In genomic region chr1:229582715-229583114, GRCh38 we compare ENCODE assay signal across 21 cellular contexts. TPM values are rescaled to one million over a fixed set of nuclear protein-coding genes. Genes with fewer than 3 reads are reported as not detected.
DNase-seq lines count a peak whose midpoint lies in the region; ATAC-seq, FAIRE-seq and TF ChIP-seq lines count a peak whose summit lies in the region.
"Had no signal": no experiment of that assay in that cellular context is flagged by ENCODE, and none has a peak within 500 bp of the region (broad histone marks: within the 10 kb centered on the region; RNA-seq: fewer than 3 reads in every experiment).

No MANE protein-coding gene starts in this region.

- H3K27me3 ChIP-seq in HepG2 (ENCODE audit: control insufficient read depth in 1 of 2, insufficient read depth in 2 of 2, low read length in 2 of 2) (no peaks in the 10 kb centered on the region; a peak in 1 of 5 replicates), right lobe of liver (no peaks in the 10 kb centered on the region), ascending aorta (no peaks in the 10 kb centered on the region), thoracic aorta (replicated peaks; ENCODE audit: insufficient read depth) (no peaks in the 10 kb centered on the region)
- H3K27me3 ChIP-seq: BE2C had no signal

- no peak overlapping the region for H3K9ac ChIP-seq in HepG2 (ENCODE audit: insufficient read depth, low read depth, low read length)

- H3K4me2 ChIP-seq in HepG2 (ENCODE audit: low read depth, low read length), result peak overlapping the region; percentile 81; the same call in 1 of the 2 replicates

- TF ChIP-seq RAD21 in HepG2 (CRISPR knock-in tag; IDR thresholded peaks at IDR 0.05), result no peak

- no peak for TF ChIP-seq POLR2A in HepG2 (IDR thresholded peaks at IDR 0.05; ENCODE audit: insufficient read depth in 1 of 2, low read depth in 2 of 2, low read length in 2 of 2)
- no peak for TF ChIP-seq POLR2A in right lobe of liver (IDR thresholded peaks at IDR 0.05)

- no peaks in the 10 kb centered on the region for H4K20me1 ChIP-seq in HepG2 (ENCODE audit: insufficient read depth, low read length)

- H3K4me3 ChIP-seq in HepG2 (replicated peaks in 1 of 3; ENCODE audit: insufficient read depth in 1 of 3, low read depth in 2 of 3, low read length in 3 of 3), result no peak overlapping the region
- no peak overlapping the region for H3K4me3 ChIP-seq in right lobe of liver
- peak overlapping the region in 1 of 2 donors; percentile 30 for H3K4me3 ChIP-seq in ascending aorta
- no peak overlapping the region for H3K4me3 ChIP-seq in thoracic aorta

- no peak for TF ChIP-seq EP300 in HepG2 (IDR thresholded peaks at IDR 0.05; ENCODE audit: low read depth in 2 of 2, low read length in 2 of 2)
- no peak for TF ChIP-seq EP300 in HepG2 (CRISPR knock-in tag; IDR thresholded peaks at IDR 0.05; ENCODE audit: borderline replicate concordance)

- intact Hi-C loops in HepG2 (cut with micrococcal nuclease; ENCODE audit: unreplicated experiment) (no loop called here), right lobe of liver (cut with DNase I) (no loop called here), ascending aorta (cut with DNase I) (loop anchor here (2.0 kb wide), 1 partner anchor 14 kb away; no protein-coding TSS in a partner anchor)

- H3K9me3 ChIP-seq in HepG2 (ENCODE audit: low read length), result no peaks in the 10 kb centered on the region
- no peaks in the 10 kb centered on the region for H3K9me3 ChIP-seq in right lobe of liver
- no peaks in the 10 kb centered on the region for H3K9me3 ChIP-seq in ascending aorta
- H3K9me3 ChIP-seq in thoracic aorta, result no peaks in the 10 kb centered on the region
- H3K9me3 ChIP-seq: BE2C had no signal

- FAIRE-seq in HepG2 (lab: Jason Lieb, UNC), result no peak
- FAIRE-seq: G401.6, GM12891, GM19239, H1 had no signal

- WGBS in HepG2 (ENCODE audit: low lambda C conversion rate), result 72% methylated on average over 4 of the region's 4 CpGs
- 95% methylated on average over 4 of the region's 4 CpGs for WGBS in right lobe of liver (ENCODE audit: insufficient coverage, low coverage, low lambda C conversion rate, missing lambda C conversion rate)

- BruUV-seq in HepG2 (replicated peaks; lab: Mats Ljungman, UMichigan), result no TSS peak

- TF ChIP-seq CTCF in HepG2 (CRISPR knock-in tag; IDR thresholded peaks at IDR 0.05) (no peak), right lobe of liver (IDR thresholded peaks at IDR 0.05) (no peak), ascending aorta (IDR thresholded peaks at IDR 0.05) (no peak), thoracic aorta (IDR thresholded peaks at IDR 0.05) (no peak)

- DNase-seq in HepG2 (ENCODE audit: low spot score) (no peak), right lobe of liver (no peak), ascending aorta (ENCODE audit: low spot score in 2 of 2) (no peak), thoracic aorta (ENCODE audit: low spot score) (no peak), NAMALWA (ENCODE audit: low spot score) (no peak), G401 (ENCODE audit: low spot score) (no peak)
- DNase-seq: ACHN; BE2C; CD4-positive, CD25-positive, alpha-beta regulatory T cell; CD8-positive, alpha-beta memory T cell; DMS 273 treated with DMSO at 0.1 percent for 48 hours; DMS53; DND-41; EL; H9 had no signal

- in situ Hi-C loops in HepG2 (cut with HindIII; ENCODE audit: extremely low pct_ligation_motif_present, low pct_unique_long_range_greater_than_20kb), result no loop called here
- in situ Hi-C loops in G401 (cut with HindIII; ENCODE audit: low sequenced_read_pairs), result no loop called here

- H3K27ac ChIP-seq in HepG2 (ENCODE audit: extremely low read length, insufficient read depth, low read length), result no peak overlapping the region
- no peak overlapping the region for H3K27ac ChIP-seq in right lobe of liver
- peak overlapping the region; percentile 64 to 68 for H3K27ac ChIP-seq in ascending aorta
- peak overlapping the region; percentile 32 to 55 for H3K27ac ChIP-seq in thoracic aorta
- H3K27ac ChIP-seq: HL-60 had no signal

- ATAC-seq in HepG2, result no peak
- ATAC-seq in right lobe of liver, result no peak
- no peak for ATAC-seq in thoracic aorta (ENCODE audit: insufficient number of reproducible peaks, low FRiP score, low read depth)
- no peak for ATAC-seq in HG02759 (IDR thresholded peaks at IDR 0.05; ENCODE audit: unreplicated experiment)

- no peaks in the 10 kb centered on the region for H3K79me2 ChIP-seq in HepG2 (ENCODE audit: insufficient read depth, low read length)

- POLR2A ChIA-PET in HepG2 (lab: Yijun Ruan, JAX), result no interaction called here

- no peaks in the 10 kb centered on the region for H3K36me3 ChIP-seq in HepG2 (replicated peaks in 1 of 2; ENCODE audit: control insufficient read depth in 1 of 2, insufficient read depth in 2 of 2, low read length in 2 of 2)
- H3K36me3 ChIP-seq in right lobe of liver, result no peaks in the 10 kb centered on the region
- H3K36me3 ChIP-seq in ascending aorta, result no peaks in the 10 kb centered on the region
- H3K36me3 ChIP-seq in thoracic aorta, result no peaks in the 10 kb centered on the region
- H3K36me3 ChIP-seq: BE2C had no signal

- H2AFZ ChIP-seq in HepG2 (ENCODE audit: low read length), result no peak overlapping the region

- H3K4me1 ChIP-seq in HepG2 (ENCODE audit: insufficient read depth, low read length), result peaks cover 31% of the 10 kb centered on the region
- H3K4me1 ChIP-seq in right lobe of liver, result no peaks in the 10 kb centered on the region
- peaks cover 0 to 20% of the 10 kb centered on the region in 2 donors for H3K4me1 ChIP-seq in ascending aorta
- peaks cover 15 to 38% of the 10 kb centered on the region in 2 donors for H3K4me1 ChIP-seq in thoracic aorta (ENCODE audit: control insufficient read depth in 1 of 2, low read depth in 2 of 2)

- CTCF ChIA-PET in HepG2 (lab: Yijun Ruan, JAX; ENCODE audit: low intra/inter-chr PET ratio, low total read pairs), result no interaction called here

RNA-seq across cellular contexts. Expression of gene ABCB10, which starts 24.2 kb away (rescaled TPM):
- 20.1 and 28.9 TPM in 2 replicates for total RNA-seq in HepG2 (2016; rRNA removed; fragmentation: Illumina TruSeq; extraction: Trizol)
- total RNA-seq in HepG2 (2016; cell fraction: cytosol; rRNA removed; fragmentation: Illumina TruSeq; extraction: Trizol; ENCODE audit: low read depth), result 4.5 and 5.0 TPM in 2 replicates
- 18.7 and 27.5 TPM in 2 replicates for total RNA-seq in HepG2 (2016; cell fraction: insoluble cytoplasmic fraction; rRNA removed; fragmentation: Illumina TruSeq; extraction: Trizol)
- total RNA-seq in HepG2 (2016; cell fraction: membrane; rRNA removed; fragmentation: Illumina TruSeq; extraction: Trizol), result 11.6 and 14.5 TPM in 2 replicates
- total RNA-seq in HepG2 (2016; cell fraction: nucleus; rRNA removed; fragmentation: Illumina TruSeq; extraction: Trizol), result 25.6 and 28.6 TPM in 2 replicates
- 11.2 and 11.9 TPM in 2 replicates for polyA plus RNA-seq in HepG2 (2011; rRNA removed)
- 7.5 and 9.3 TPM in 2 replicates for polyA plus RNA-seq in HepG2 (2011; cell fraction: cytosol; rRNA removed)
- polyA plus RNA-seq in HepG2 (2011; cell fraction: nucleus; rRNA removed), result 5.5 and 7.1 TPM in 2 replicates
- 11.7 and 14.5 TPM in 2 replicates for polyA plus RNA-seq in HepG2 (2012)
- 2.3 and 2.6 TPM in 2 replicates for polyA plus RNA-seq in HepG2 (2016; cell fraction: cytosol; fragmentation: Illumina TruSeq; extraction: Trizol; ENCODE audit: low read depth)
- 19.6 and 20.3 TPM in 2 replicates for polyA plus RNA-seq in HepG2 (2016; cell fraction: insoluble cytoplasmic fraction; fragmentation: Illumina TruSeq; extraction: Trizol; ENCODE audit: low read depth)
- 6.7 and 7.3 TPM in 2 replicates for polyA plus RNA-seq in HepG2 (2016; cell fraction: membrane; fragmentation: Illumina TruSeq; extraction: Trizol; ENCODE audit: low read depth)
- 33.1 and 36.0 TPM in 2 replicates for polyA plus RNA-seq in HepG2 (2016; cell fraction: nucleus; fragmentation: Illumina TruSeq; extraction: Trizol; ENCODE audit: insufficient read depth, low read depth)
- 23.0 and 26.7 TPM in 2 replicates for polyA minus RNA-seq in HepG2 (2011; rRNA and poly(A)+ RNA removed; ENCODE audit: low replicate concordance)
- 11.3 and 12.5 TPM in 2 replicates for polyA minus RNA-seq in HepG2 (2011; cell fraction: cytosol; rRNA and poly(A)+ RNA removed)
- polyA minus RNA-seq in HepG2 (2011; cell fraction: nucleus; rRNA and poly(A)+ RNA removed), result 9.3 and 9.6 TPM in 2 replicates
- total RNA-seq in right lobe of liver, result 10 to 100 TPM; 12.9 to 16.2 (median 13.7) TPM
- total RNA-seq in ascending aorta, result 25.2 TPM
- total RNA-seq in thoracic aorta, result 10 to 100 TPM; 25.0 to 27.7 TPM
- 16.8 and 19.8 TPM in 2 replicates for total RNA-seq in G401 (2014; rRNA removed; shearing (Covaris generic))

RNA-seq across cellular contexts. Expression of gene TAF5L, which starts 43.2 kb away (rescaled TPM):
- total RNA-seq in HepG2 (2016; rRNA removed; fragmentation: Illumina TruSeq; extraction: Trizol) (16.8 and 18.2 TPM in 2 replicates), right lobe of liver (10 to 100 TPM in 3 of 6 experiments, 1 to 10 TPM in 3; 7.6 to 14.0 (median 9.9) TPM), ascending aorta (21.7 TPM), thoracic aorta (10 to 100 TPM; 21.5 to 29.8 TPM)
- 3.1 and 3.3 TPM in 2 replicates for total RNA-seq in HepG2 (2016; cell fraction: cytosol; rRNA removed; fragmentation: Illumina TruSeq; extraction: Trizol; ENCODE audit: low read depth)
- total RNA-seq in HepG2 (2016; cell fraction: insoluble cytoplasmic fraction; rRNA removed; fragmentation: Illumina TruSeq; extraction: Trizol), result 16.0 and 19.8 TPM in 2 replicates
- total RNA-seq in HepG2 (2016; cell fraction: membrane; rRNA removed; fragmentation: Illumina TruSeq; extraction: Trizol), result 15.0 and 16.4 TPM in 2 replicates
- 14.5 and 15.1 TPM in 2 replicates for total RNA-seq in HepG2 (2016; cell fraction: nucleus; rRNA removed; fragmentation: Illumina TruSeq; extraction: Trizol)
- polyA plus RNA-seq in HepG2 (2011; rRNA removed), result 10.8 and 12.2 TPM in 2 replicates
- polyA plus RNA-seq in HepG2 (2011; cell fraction: cytosol; rRNA removed), result 9.5 and 9.7 TPM in 2 replicates
- polyA plus RNA-seq in HepG2 (2011; cell fraction: nucleus; rRNA removed), result 8.8 and 12.5 TPM in 2 replicates
- 7.0 and 7.1 TPM in 2 replicates for polyA plus RNA-seq in HepG2 (2012)
- polyA plus RNA-seq in HepG2 (2016; cell fraction: cytosol; fragmentation: Illumina TruSeq; extraction: Trizol; ENCODE audit: low read depth), result 2.1 and 3.0 TPM in 2 replicates
- 15.3 and 17.3 TPM in 2 replicates for polyA plus RNA-seq in HepG2 (2016; cell fraction: insoluble cytoplasmic fraction; fragmentation: Illumina TruSeq; extraction: Trizol; ENCODE audit: low read depth)
- polyA plus RNA-seq in HepG2 (2016; cell fraction: membrane; fragmentation: Illumina TruSeq; extraction: Trizol; ENCODE audit: low read depth), result 9.5 and 9.9 TPM in 2 replicates
- 18.4 and 20.6 TPM in 2 replicates for polyA plus RNA-seq in HepG2 (2016; cell fraction: nucleus; fragmentation: Illumina TruSeq; extraction: Trizol; ENCODE audit: insufficient read depth, low read depth)
- polyA minus RNA-seq in HepG2 (2011; rRNA and poly(A)+ RNA removed; ENCODE audit: low replicate concordance), result 27.2 and 62.1 TPM in 2 replicates
- polyA minus RNA-seq in HepG2 (2011; cell fraction: cytosol; rRNA and poly(A)+ RNA removed), result 7.0 and 7.6 TPM in 2 replicates
- polyA minus RNA-seq in HepG2 (2011; cell fraction: nucleus; rRNA and poly(A)+ RNA removed), result 19.6 and 22.8 TPM in 2 replicates
- total RNA-seq in G401 (2014; rRNA removed; shearing (Covaris generic)), result 15.3 and 23.0 TPM in 2 replicates

RNA-seq across cellular contexts. Expression of gene URB2, which starts 43.3 kb away (rescaled TPM):
- 17.6 and 17.9 TPM in 2 replicates for total RNA-seq in HepG2 (2016; rRNA removed; fragmentation: Illumina TruSeq; extraction: Trizol)
- total RNA-seq in HepG2 (2016; cell fraction: cytosol; rRNA removed; fragmentation: Illumina TruSeq; extraction: Trizol; ENCODE audit: low read depth), result 1.1 and 1.6 TPM in 2 replicates
- 17.2 and 17.6 TPM in 2 replicates for total RNA-seq in HepG2 (2016; cell fraction: insoluble cytoplasmic fraction; rRNA removed; fragmentation: Illumina TruSeq; extraction: Trizol)
- 4.1 and 4.2 TPM in 2 replicates for total RNA-seq in HepG2 (2016; cell fraction: membrane; rRNA removed; fragmentation: Illumina TruSeq; extraction: Trizol)
- total RNA-seq in HepG2 (2016; cell fraction: nucleus; rRNA removed; fragmentation: Illumina TruSeq; extraction: Trizol), result 18.1 and 23.3 TPM in 2 replicates
- 3.9 and 4.0 TPM in 2 replicates for polyA plus RNA-seq in HepG2 (2011; rRNA removed)
- polyA plus RNA-seq in HepG2 (2011; cell fraction: cytosol; rRNA removed), result 3.3 and 4.5 TPM in 2 replicates
- polyA plus RNA-seq in HepG2 (2011; cell fraction: nucleus; rRNA removed), result 5.7 and 6.2 TPM in 2 replicates
- 4.1 and 5.4 TPM in 2 replicates for polyA plus RNA-seq in HepG2 (2012)
- polyA plus RNA-seq in HepG2 (2016; cell fraction: cytosol; fragmentation: Illumina TruSeq; extraction: Trizol; ENCODE audit: low read depth), result 0.28 and 0.29 TPM in 2 replicates
- polyA plus RNA-seq in HepG2 (2016; cell fraction: insoluble cytoplasmic fraction; fragmentation: Illumina TruSeq; extraction: Trizol; ENCODE audit: low read depth), result 8.1 and 9.3 TPM in 2 replicates
- 0.63 and 0.86 TPM in 2 replicates for polyA plus RNA-seq in HepG2 (2016; cell fraction: membrane; fragmentation: Illumina TruSeq; extraction: Trizol; ENCODE audit: low read depth)
- 15.0 and 20.4 TPM in 2 replicates for polyA plus RNA-seq in HepG2 (2016; cell fraction: nucleus; fragmentation: Illumina TruSeq; extraction: Trizol; ENCODE audit: insufficient read depth, low read depth)
- polyA minus RNA-seq in HepG2 (2011; rRNA and poly(A)+ RNA removed; ENCODE audit: low replicate concordance), result 21.0 and 54.3 TPM in 2 replicates
- polyA minus RNA-seq in HepG2 (2011; cell fraction: cytosol; rRNA and poly(A)+ RNA removed), result 5.5 and 8.0 TPM in 2 replicates
- polyA minus RNA-seq in HepG2 (2011; cell fraction: nucleus; rRNA and poly(A)+ RNA removed), result 20.3 and 25.4 TPM in 2 replicates
- 1 to 10 TPM; 3.7 to 7.6 (median 3.9) TPM for total RNA-seq in right lobe of liver
- total RNA-seq in ascending aorta, result 1.8 TPM
- total RNA-seq in thoracic aorta, result 10 to 100 TPM in 1 of 2 donors, 1 to 10 TPM in 1; 8.5 to 26.9 TPM
- 17.6 and 22.0 TPM in 2 replicates for total RNA-seq in G401 (2014; rRNA removed; shearing (Covaris generic))

Comparison
In these comparisons a context has a peak if more than half of its experiments do, and no peak if none do; other contexts are left out.
1. H3K27ac ChIP-seq: peak in ascending aorta (2 of 2) and thoracic aorta (2 of 2); none in HepG2 (single experiment) and right lobe of liver (0 of 3).